Comparison of ENCODE assay signal across 8 cellular contexts in genomic region chr14:99479160-99479902, GRCh38. TPM values are rescaled to one million over a fixed set of nuclear protein-coding genes. Genes with fewer than 3 reads are reported as not detected.
DNase-seq lines count a peak whose midpoint lies in the region; TF ChIP-seq lines count a peak whose summit lies in the region.

No MANE protein-coding gene starts in this region.

- no peak for TF ChIP-seq CTCF in PC-9 (conservative IDR thresholded peaks at IDR 0.05)
- TF ChIP-seq CTCF in osteoblast (IDR thresholded peaks at IDR 0.05; ENCODE audit: extremely low read depth, low read depth, low read length), result no peak

- H3F3A ChIP-seq in PC-9 (ENCODE audit: insufficient read depth, low read depth), result no peaks in the 10 kb centered on the region

- peaks cover 28% of the 10 kb centered on the region for H4K20me1 ChIP-seq in PC-9 (ENCODE audit: insufficient read depth)
- H4K20me1 ChIP-seq in osteoblast (ENCODE audit: insufficient read depth, low read length), result peaks cover 49% of the 10 kb centered on the region

- CTCF ChIA-PET in CD4-positive, alpha-beta memory T cell (lab: Charles Lee; ENCODE audit: partially characterized antibody), result no interaction called here
- CTCF ChIA-PET in PC-9 (lab: Charles Lee), result no interaction called here

- POLR2A ChIA-PET in CD4-positive, alpha-beta memory T cell (lab: Charles Lee; ENCODE audit: partially characterized antibody), result interaction anchor here (1.5 to 2.1 kb wide), 3 partner anchors 15 to 42 kb away, joined by 5 to 12 read pairs (median 6); no protein-coding TSS in a partner anchor
- POLR2A ChIA-PET in PC-9 (lab: Charles Lee; ENCODE audit: unreplicated experiment), result no interaction called here

- no peaks in the 10 kb centered on the region for H3K27me3 ChIP-seq in CD4-positive, alpha-beta memory T cell (ENCODE audit: insufficient read depth, low read length)
- H3K27me3 ChIP-seq in PC-9 (ENCODE audit: insufficient read depth, low read depth) (no peaks in the 10 kb centered on the region), esophagus (ENCODE audit: control insufficient read depth in 1 of 2, insufficient read depth in 2 of 2, low read length in 2 of 2) (no peaks in the 10 kb centered on the region), osteoblast (ENCODE audit: insufficient read depth, low read length) (no peaks in the 10 kb centered on the region)

- peak overlapping the region; percentile 56 for H3K27ac ChIP-seq in CD4-positive, alpha-beta memory T cell (ENCODE audit: low read depth, low read length)
- H3K27ac ChIP-seq in PC-9 (no peak overlapping the region), esophagus (ENCODE audit: low read depth in 2 of 2, low read length in 1 of 2) (peak overlapping the region; percentile 94 to 97), osteoblast (ENCODE audit: low read depth, low read length) (peak overlapping the region; percentile 57)

- peak in 1 of 5 donors; percentile 8 for DNase-seq in CD4-positive, alpha-beta memory T cell
- DNase-seq in PC-9 (no peak), osteoblast (ENCODE audit: insufficient read length, low spot score, missing footprints) (peak; percentile 76), SKM-1 (lab: John Stamatoyannopoulos, UW; ENCODE audit: unreplicated experiment) (no peak), NCI-H1436 (lab: John Stamatoyannopoulos, UW) (no peak), occipital lobe (lab: John Stamatoyannopoulos, UW) (no peak), NOMO-1 (lab: John Stamatoyannopoulos, UW; ENCODE audit: unreplicated experiment in 2 of 2) (no peak)

- peaks cover 39 to 78% (median 59%) of the 10 kb centered on the region in 4 donors for H3K4me1 Mint-ChIP-seq in CD4-positive, alpha-beta memory T cell

- H2AFZ ChIP-seq in PC-9 (peak overlapping the region; percentile 75; the same call in 1 of the 2 replicates), osteoblast (ENCODE audit: low read length) (peak overlapping the region; percentile 67)

- peaks cover 0 to 14% of the 10 kb centered on the region in 2 donors for H3K36me3 Mint-ChIP-seq in CD4-positive, alpha-beta memory T cell

- H3K79me2 ChIP-seq in PC-9 (ENCODE audit: low read depth) (peaks cover 83% of the 10 kb centered on the region), osteoblast (ENCODE audit: insufficient read depth, low read length) (peaks cover 86% of the 10 kb centered on the region)

- no peaks in the 10 kb centered on the region for H3K36me3 ChIP-seq in CD4-positive, alpha-beta memory T cell (ENCODE audit: insufficient read depth, low read length)
- H3K36me3 ChIP-seq in PC-9 (ENCODE audit: low read depth), result no peaks in the 10 kb centered on the region
- H3K36me3 ChIP-seq in esophagus (ENCODE audit: control insufficient read depth in 2 of 2, insufficient read depth in 2 of 2, low read length in 1 of 2), result no peaks in the 10 kb centered on the region
- no peaks in the 10 kb centered on the region for H3K36me3 ChIP-seq in osteoblast (ENCODE audit: insufficient read depth, low read length)

- no peaks in the 10 kb centered on the region for H3K9me3 Mint-ChIP-seq in CD4-positive, alpha-beta memory T cell

- no peaks in the 10 kb centered on the region for H3K27me3 Mint-ChIP-seq in CD4-positive, alpha-beta memory T cell

- no peaks in the 10 kb centered on the region for H3K9me2 ChIP-seq in PC-9 (ENCODE audit: insufficient read depth)

- 11 to 13% methylated on average over 18 of the region's 18 CpGs for WGBS in esophagus, 2 donors

- intact Hi-C loops in CD4-positive, alpha-beta memory T cell (cut with micrococcal nuclease), result no loop called here
- intact Hi-C loops in PC-9 (cut with micrococcal nuclease; ENCODE audit: unreplicated experiment), result no loop called here

- H3K4me2 ChIP-seq in PC-9 (peak overlapping the region; percentile 93), osteoblast (ENCODE audit: insufficient read depth, low read length) (peak overlapping the region; percentile 86)

- H3K4me3 ChIP-seq in CD4-positive, alpha-beta memory T cell (ENCODE audit: low read length in 2 of 2), result peak overlapping the region in 1 of 2 donors; percentile 66
- peak overlapping the region; percentile 76 for H3K4me3 ChIP-seq in PC-9
- peak overlapping the region; percentile 81 to 95 for H3K4me3 ChIP-seq in esophagus (ENCODE audit: low read depth in 1 of 2, low read length in 2 of 2)
- peak overlapping the region; percentile 79 for H3K4me3 ChIP-seq in osteoblast (ENCODE audit: insufficient read depth, low read length)

- H3K4me1 ChIP-seq in CD4-positive, alpha-beta memory T cell (ENCODE audit: insufficient read depth, low read length), result peaks cover 53% of the 10 kb centered on the region
- H3K4me1 ChIP-seq in PC-9 (replicated peaks; ENCODE audit: insufficient read depth) (peaks cover 22% of the 10 kb centered on the region), esophagus (ENCODE audit: control insufficient read depth in 2 of 2, insufficient read depth in 2 of 2, low read length in 1 of 2) (peaks cover 0 to 3% of the 10 kb centered on the region in 2 donors), osteoblast (ENCODE audit: insufficient read depth, low read length) (peaks cover 23% of the 10 kb centered on the region)

- peak overlapping the region; percentile 91 to 98 (median 92) for H3K4me3 Mint-ChIP-seq in CD4-positive, alpha-beta memory T cell

- BruUV-seq in PC-9 (replicated peaks; lab: Mats Ljungman, UMichigan), result no TSS peak

- peak overlapping the region in 6 of 7 donors; percentile 48 to 93 (median 84) for H3K27ac Mint-ChIP-seq in CD4-positive, alpha-beta memory T cell

- H3K9me3 ChIP-seq in CD4-positive, alpha-beta memory T cell (ENCODE audit: control insufficient read depth in 1 of 2, low read length in 2 of 2), result no peaks in the 10 kb centered on the region
- H3K9me3 ChIP-seq in PC-9 (ENCODE audit: insufficient read depth, low read depth) (no peaks in the 10 kb centered on the region), esophagus (ENCODE audit: control insufficient read depth in 2 of 2, insufficient read depth in 1 of 2, low read depth in 1 of 2, low read length in 1 of 2) (no peaks in the 10 kb centered on the region), osteoblast (ENCODE audit: low read depth, low read length) (no peaks in the 10 kb centered on the region)

RNA-seq across cellular contexts. Expression of gene SETD3, which starts 1.3 kb away (rescaled TPM):
- 10 to 100 TPM; 62.1 to 66.9 TPM for total RNA-seq in CD4-positive, alpha-beta memory T cell
- 10 to 100 TPM; 37.4 to 49.4 TPM for polyA plus RNA-seq in CD4-positive, alpha-beta memory T cell
- total RNA-seq in PC-9 (2021) (13.0 and 13.4 TPM in 2 replicates), osteoblast (58.6 and 65.1 TPM in 2 replicates), occipital lobe (78.8 TPM)
- polyA plus RNA-seq in esophagus, result 10 to 100 TPM; 15.4 to 25.2 TPM

RNA-seq across cellular contexts. Expression of gene CCNK, which starts 1.9 kb away (rescaled TPM):
- 10 to 100 TPM; 77.1 to 83.4 TPM for total RNA-seq in CD4-positive, alpha-beta memory T cell
- polyA plus RNA-seq in CD4-positive, alpha-beta memory T cell, result 10 to 100 TPM in 1 of 2 donors, 1 to 10 TPM in 1; 7.0 to 20.2 TPM
- total RNA-seq in PC-9 (2021) (9.7 and 19.0 TPM in 2 replicates), osteoblast (28.6 and 35.4 TPM in 2 replicates), occipital lobe (22.6 TPM)
- 10 to 100 TPM; 12.4 to 15.4 TPM for polyA plus RNA-seq in esophagus
